ENCODE assay signal across 8 cellular contexts in the genomic region with DNA sequence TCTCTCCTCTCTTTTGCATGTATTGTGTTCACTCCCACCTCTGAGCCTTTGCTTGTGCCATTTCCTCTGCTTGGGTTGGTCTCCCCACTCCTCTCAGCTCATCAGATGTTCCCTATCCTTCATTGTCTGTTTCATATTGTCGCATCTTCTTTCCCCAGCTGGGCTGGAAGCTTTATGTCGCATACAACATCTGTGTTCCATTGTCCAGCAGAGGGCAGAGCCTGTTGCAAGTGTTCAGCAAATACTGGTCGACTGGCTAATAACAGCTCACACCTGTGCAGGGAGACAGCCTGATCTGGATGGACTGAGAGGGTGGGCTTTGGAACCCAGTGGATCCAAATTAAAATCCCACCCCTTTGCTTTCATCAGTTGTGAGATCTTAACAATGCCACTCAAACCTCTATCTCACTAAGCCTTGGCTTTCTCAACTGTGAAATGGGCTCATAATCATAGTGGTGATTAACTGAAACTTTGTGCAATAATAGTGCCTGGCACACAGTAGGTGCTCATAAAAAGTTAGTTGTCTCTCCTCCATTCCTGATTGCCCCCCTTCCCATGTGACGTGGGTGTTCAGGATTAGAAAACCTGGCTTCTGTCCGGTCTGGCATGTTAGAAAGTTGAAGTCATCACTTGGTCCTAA.
DNase-seq lines count a peak whose midpoint lies in the region; ATAC-seq and TF ChIP-seq lines count a peak whose summit lies in the region.

No MANE protein-coding gene starts in this region.

- H3K4me2 ChIP-seq in KMS-11: no peak overlapping the region

- TF ChIP-seq CTCF in KMS-11 (conservative IDR thresholded peaks at IDR 0.05; ENCODE audit: low read depth, low read length): peak; percentile 64
- TF ChIP-seq CTCF in choroid plexus epithelial cell (conservative IDR thresholded peaks at IDR 0.05; ENCODE audit: low read depth, low read length): peak; percentile 79
- TF ChIP-seq CTCF in osteocyte (IDR thresholded peaks at IDR 0.05): peak; percentile 31

- DNase-seq in NCI-H1417 (lab: John Stamatoyannopoulos, UW) (peak in 2 of 3 experiments; percentile 10 to 55), NCI-H1417 treated with DMSO at 0.1 percent for 48 hours (lab: John Stamatoyannopoulos, UW) (no peak), choroid plexus epithelial cell (ENCODE audit: low read depth) (peak; percentile 76), osteocyte (ENCODE audit: extremely low spot score, unreplicated experiment) (no peak), HPDE6-E6E7 (ENCODE audit: extremely low spot score) (no peak)

- H3K4me1 ChIP-seq in KMS-11 (ENCODE audit: low read depth, poor library complexity, severe bottlenecking): peaks cover 51% of the 10 kb centered on the region

- H3K4me1 Mint-ChIP-seq in osteocyte (ENCODE audit: unreplicated experiment): peaks cover 18% of the 10 kb centered on the region

- peaks cover 39% of the 10 kb centered on the region for H3K36me3 Mint-ChIP-seq in osteocyte (ENCODE audit: unreplicated experiment)

- no peaks in the 10 kb centered on the region for H3K27me3 Mint-ChIP-seq in osteocyte (ENCODE audit: unreplicated experiment)

- no peak for ATAC-seq in GM21367 (IDR thresholded peaks at IDR 0.05; ENCODE audit: unreplicated experiment)
- ATAC-seq in HG03095 (IDR thresholded peaks at IDR 0.05; ENCODE audit: unreplicated experiment): no peak

- H3K36me3 ChIP-seq in KMS-11 (ENCODE audit: insufficient read depth): no peaks in the 10 kb centered on the region

- H3K27ac ChIP-seq in KMS-11: no peak overlapping the region

- H3K9me3 Mint-ChIP-seq in osteocyte (ENCODE audit: unreplicated experiment): peaks cover 21% of the 10 kb centered on the region

- no peaks in the 10 kb centered on the region for H3K27me3 ChIP-seq in KMS-11 (ENCODE audit: insufficient read depth, low read depth)

- no peaks in the 10 kb centered on the region for H4K20me1 ChIP-seq in KMS-11 (ENCODE audit: insufficient read depth)

- H2AFZ ChIP-seq in KMS-11 (ENCODE audit: low read depth): no peak overlapping the region

- H3K9ac ChIP-seq in KMS-11: no peak overlapping the region

- H3K4me3 ChIP-seq in KMS-11 (IDR thresholded peaks at IDR 0.05; ENCODE audit: insufficient read depth, low read depth, low read length): no peak overlapping the region
- H3K4me3 ChIP-seq in choroid plexus epithelial cell (ENCODE audit: low read depth, low read length): no peak overlapping the region

- no peak overlapping the region for H3K27ac Mint-ChIP-seq in osteocyte (ENCODE audit: unreplicated experiment)

- no peak overlapping the region for H3K4me3 Mint-ChIP-seq in osteocyte (ENCODE audit: unreplicated experiment)

- H3K79me2 ChIP-seq in KMS-11 (ENCODE audit: insufficient read depth, low read depth): no peaks in the 10 kb centered on the region

Comparison
In these comparisons a context has a peak if more than half of its experiments do, and no peak if none do; other contexts are left out.
1. DNase-seq: peak in NCI-H1417 (2 of 3) and choroid plexus epithelial cell (single experiment); none in NCI-H1417 treated with DMSO at 0.1 percent for 48 hours (single experiment), osteocyte (single experiment) and HPDE6-E6E7 (single experiment).
2. Peak in every context shown above with its lines, with median percentiles within 50 percentile points of each other: CTCF ChIP-seq.